Comparison of ENCODE assay signal across 8 cellular contexts in the genomic region with DNA sequence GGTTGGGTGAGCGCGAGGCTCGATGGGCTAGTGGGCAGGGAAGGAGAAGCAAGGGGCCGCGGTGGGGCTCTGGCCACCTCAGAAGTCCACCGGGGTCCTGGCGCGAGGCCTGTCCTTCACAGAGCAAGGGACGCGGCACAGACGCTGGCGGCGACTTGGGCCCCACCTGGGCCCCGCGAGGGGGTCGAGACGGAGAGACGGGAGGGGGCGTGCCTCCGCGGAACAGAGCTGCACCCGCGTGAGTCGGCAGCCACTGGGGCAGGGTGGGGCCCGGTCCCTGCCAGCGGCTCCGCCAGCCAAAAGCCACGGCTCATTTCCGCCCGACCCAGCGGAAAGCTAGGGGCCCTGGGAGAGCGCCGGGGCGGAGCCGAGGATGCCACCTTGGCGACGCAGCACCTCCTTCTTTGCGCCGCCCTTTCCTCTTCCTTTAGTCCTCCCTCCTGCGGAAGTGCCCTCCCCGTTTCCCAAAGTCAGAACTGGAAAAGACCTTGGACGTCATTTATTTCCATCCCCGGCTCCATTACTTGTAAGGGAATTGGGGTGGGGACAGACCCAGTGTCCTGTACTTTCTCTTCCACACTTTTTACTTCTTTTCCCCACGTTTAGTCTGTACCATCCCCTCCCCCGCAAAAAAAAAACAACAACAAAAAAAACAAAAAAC. TPM values are rescaled to one million over a fixed set of nuclear protein-coding genes. Genes with fewer than 3 reads are reported as not detected.
DNase-seq lines count a peak whose midpoint lies in the region; ATAC-seq and TF ChIP-seq lines count a peak whose summit lies in the region.

Gene CUL7, minus strand, starts transcription at position 307 of the 661 bp plus-strand sequence. CDS start 1,063 bp downstream, outside the sequence.

- TF ChIP-seq CTCF in BJ (IDR thresholded peaks at IDR 0.05; ENCODE audit: insufficient read depth, low read depth, low read length) (no peak), colonic mucosa (IDR thresholded peaks at IDR 0.05) (no peak)

- H3K27me3 ChIP-seq in BJ (ENCODE audit: control insufficient read depth, insufficient read depth, low read length) = no peaks in the 10 kb centered on the region
- no peaks in the 10 kb centered on the region for H3K27me3 ChIP-seq in colonic mucosa

- peaks cover 14% of the 10 kb centered on the region for H3K4me1 ChIP-seq in colonic mucosa

- CTCF ChIA-PET in BJ (lab: Yijun Ruan, JAX) = interaction anchor here (1.9 to 3.1 kb wide), 2 partner anchors 40 to 90 kb away, joined by 5 to 12 read pairs; partner anchors contain the start of genes KLHDC3 and MEA1

- H3K9ac ChIP-seq in colonic mucosa (ENCODE audit: low read depth in 2 of 2, low read length in 2 of 2) = peak within 1 kb of the TSS; percentile 89 to 92

- intact Hi-C loops in colonic mucosa (cut with DNase I) = no loop called here
- intact Hi-C loops in left colon (cut with DNase I, micrococcal nuclease) = no loop called here

- POLR2A ChIA-PET in BJ (lab: Charles Lee) = interaction anchor here (0.5 to 1.0 kb wide), 6 partner anchors 9 to 124 kb away, joined by 3 to 18 read pairs (median 4); partner anchors contain the start of genes CNPY3, KLHDC3 and PPP2R5D

- H3K36me3 ChIP-seq in BJ (ENCODE audit: control insufficient read depth, insufficient read depth, low read length) (peaks cover 11% of the 10 kb centered on the region), colonic mucosa (no peaks in the 10 kb centered on the region)

- ATAC-seq in HG03460 (IDR thresholded peaks at IDR 0.05; ENCODE audit: unreplicated experiment) (peak; percentile 91), left colon (peak; percentile 97)

- H3K27ac ChIP-seq in colonic mucosa = peak within 1 kb of the TSS; percentile 87

- H3K4me3 ChIP-seq in BJ (ENCODE audit: low read depth, low read length) (peak within 1 kb of the TSS; percentile 78), colonic mucosa (peak within 1 kb of the TSS; percentile 84)

- no peaks in the 10 kb centered on the region for H3K9me3 ChIP-seq in colonic mucosa

- peak; percentile 75 for DNase-seq in BJ (ENCODE audit: low read depth)
- peak; percentile 91 for DNase-seq in GM19240 (ENCODE audit: insufficient read length, low spot score)
- peak; percentile 83 for DNase-seq in NCI-H526 treated with DMSO at 0.1 percent for 48 hours (lab: John Stamatoyannopoulos, UW)
- peak; percentile 94 for DNase-seq in activated CD4-positive, alpha-beta T cell treated with anti-CD3 and anti-CD28 coated beads for 48 hours
- DNase-seq in colonic mucosa = peak; percentile 95
- DNase-seq in left colon = peak; percentile 96
- peak; percentile 78 to 86 for DNase-seq in stimulated activated CD4-positive, alpha-beta T cell treated with anti-CD3 and anti-CD28 coated beads, Interleukin-1b, Interleukin-23, amount 100 ng/mL, for 4 hours (ENCODE audit: low read depth in 2 of 2)

RNA-seq across cellular contexts. Expression of gene CUL7, which starts in this region (rescaled TPM):
- polyA plus RNA-seq in BJ (2011; rRNA removed) = 31.8 and 50.7 TPM in 2 replicates
- 49.7 and 67.8 TPM in 2 replicates for polyA minus RNA-seq in BJ (2011; rRNA and poly(A)+ RNA removed)
- total RNA-seq in colonic mucosa = 10 to 100 TPM; 13.7 to 15.3 TPM
- 10 to 100 TPM; 14.9 to 15.3 TPM for total RNA-seq in left colon

Comparison
In these comparisons a context has a peak if more than half of its experiments do, and no peak if none do; other contexts are left out.
1. Peak in every context shown above with its lines: DNase-seq, ATAC-seq, H3K4me3 ChIP-seq and H3K27ac ChIP-seq.